Comparison of ENCODE assay signal across 12 cellular contexts in genomic region chr5:75672616-75673015, GRCh38.
"Had no signal": no experiment of that assay in that cellular context is flagged by ENCODE, and none has a peak within 500 bp of the region (broad histone marks: within the 10 kb centered on the region; RNA-seq: fewer than 3 reads in every experiment).

No MANE protein-coding gene starts in this region.

- H3K9me3 Mint-ChIP-seq: activated CD4-positive, alpha-beta memory T cell treated with anti-CD3 and anti-CD28 coated beads, Interleukin-2, amount 10 ng/mL, durations not matched to agents 7 days and 5 days; activated naive CD4-positive, alpha-beta T cell treated with anti-CD3 and anti-CD28 coated beads, Interleukin-2, amount 10 ng/mL, durations not matched to agents 7 days and 5 days; activated T-cell treated with anti-CD3 and anti-CD28 coated beads, Interleukin-2, amount 50 U/mL, for 24 hours; neural crest cell had no signal

- H3K4me3 Mint-ChIP-seq: activated CD4-positive, alpha-beta memory T cell treated with anti-CD3 and anti-CD28 coated beads, Interleukin-2, amount 10 ng/mL, durations not matched to agents 7 days and 5 days; activated naive CD4-positive, alpha-beta T cell treated with anti-CD3 and anti-CD28 coated beads, Interleukin-2, amount 10 ng/mL, durations not matched to agents 7 days and 5 days; activated T-cell treated with anti-CD3 and anti-CD28 coated beads, Interleukin-2, amount 50 U/mL, for 24 hours; neural crest cell; T-helper 17 cell had no signal

- H3K36me3 ChIP-seq: right lobe of liver had no signal

- H3K4me1 Mint-ChIP-seq: neural crest cell had no signal

- DNase-seq: activated CD4-positive, alpha-beta memory T cell treated with anti-CD3 and anti-CD28 coated beads, Interleukin-2, amount 10 ng/mL, durations not matched to agents 7 days and 5 days; activated CD4-positive, alpha-beta T cell treated with anti-CD3 and anti-CD28 coated beads for 4 hours; activated naive CD4-positive, alpha-beta T cell treated with anti-CD3 and anti-CD28 coated beads, Interleukin-2, amount 10 ng/mL, durations not matched to agents 7 days and 5 days; activated T-cell treated with anti-CD3 and anti-CD28 coated beads, Interleukin-2, amount 50 U/mL, for 24 hours; erythroblast; hippocampal formation; left ventricle myocardium superior; right lobe of liver; stimulated activated CD4-positive, alpha-beta T cell treated with anti-CD3 and anti-CD28 coated beads, Interleukin-1b, Interleukin-23, amount 100 ng/mL, for 48 hours; T-helper 17 cell had no signal

- H3K27ac Mint-ChIP-seq: activated CD4-positive, alpha-beta memory T cell treated with anti-CD3 and anti-CD28 coated beads, Interleukin-2, amount 10 ng/mL, durations not matched to agents 7 days and 5 days; activated naive CD4-positive, alpha-beta T cell treated with anti-CD3 and anti-CD28 coated beads, Interleukin-2, amount 10 ng/mL, durations not matched to agents 7 days and 5 days; T-helper 17 cell had no signal

- H3K4me3 ChIP-seq: right lobe of liver, thoracic aorta had no signal

- H3K27me3 Mint-ChIP-seq: activated CD4-positive, alpha-beta memory T cell treated with anti-CD3 and anti-CD28 coated beads, Interleukin-2, amount 10 ng/mL, durations not matched to agents 7 days and 5 days; activated naive CD4-positive, alpha-beta T cell treated with anti-CD3 and anti-CD28 coated beads, Interleukin-2, amount 10 ng/mL, durations not matched to agents 7 days and 5 days; activated T-cell treated with anti-CD3 and anti-CD28 coated beads, Interleukin-2, amount 50 U/mL, for 24 hours; T-helper 17 cell had no signal

- H3K27me3 ChIP-seq: right lobe of liver had no signal

- H3K27ac ChIP-seq: right lobe of liver, thoracic aorta had no signal

- ATAC-seq: left ventricle myocardium superior, right lobe of liver, T-helper 17 cell had no signal

- H3K9me3 ChIP-seq: right lobe of liver, thoracic aorta had no signal
